In the genomic region with DNA sequence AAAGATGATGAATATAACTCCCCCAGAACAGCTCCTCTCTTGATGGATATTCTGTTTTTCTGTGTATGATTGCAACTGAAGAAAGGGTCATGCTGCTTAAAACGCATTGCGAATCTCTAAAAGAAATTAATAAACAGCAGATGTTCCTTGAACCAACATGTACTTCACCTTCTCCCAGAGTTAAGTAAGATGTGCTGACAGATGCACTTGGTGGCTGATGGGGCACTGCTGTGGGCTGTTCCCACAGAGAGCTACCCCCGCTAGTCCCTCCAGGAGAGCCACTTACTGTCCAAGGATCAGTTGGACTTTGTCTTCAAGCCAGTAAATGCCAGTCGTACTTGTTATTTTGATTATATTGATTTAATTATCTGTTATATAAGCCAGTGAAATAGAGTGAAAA, we compare ENCODE assay signal across 28 cellular contexts. TPM values are rescaled to one million over a fixed set of nuclear protein-coding genes. Genes with fewer than 3 reads are reported as not detected.
"Had no signal": no experiment of that assay in that cellular context is flagged by ENCODE, and none has a peak within 500 bp of the region (broad histone marks: within the 10 kb centered on the region; RNA-seq: fewer than 3 reads in every experiment).

No MANE protein-coding gene starts in this region.

- H3K9me3 ChIP-seq: lower lobe of right lung, neutrophil, psoas muscle, stomach, testis, thyroid gland, transverse colon, upper lobe of left lung, vagina had no signal

- H3K36me3 ChIP-seq: lower lobe of right lung, neural progenitor cell, neutrophil, stomach, thyroid gland, transverse colon, upper lobe of left lung, vagina had no signal

- DNase-seq: islet precursor cell; lower lobe of right lung; mammary epithelial cell; mesenchymal stem cell; naive thymus-derived CD8-positive, alpha-beta T cell; occipital lobe; psoas muscle; stimulated activated CD4-positive, alpha-beta T cell treated with anti-CD3 and anti-CD28 coated beads, Interleukin-12 subunit alpha, Interleukin-12 subunit beta, amount 100 ng/mL, for 4 hours; stimulated activated CD4-positive, alpha-beta T cell treated with anti-CD3 and anti-CD28 coated beads, Interleukin-15, amount 100 ng/mL, for 24 hours; stimulated activated CD4-positive, alpha-beta T cell treated with anti-CD3 and anti-CD28 coated beads, Interleukin-2, amount 100 ng/mL, for 24 hours; stimulated activated CD4-positive, alpha-beta T cell treated with anti-CD3 and anti-CD28 coated beads, Interleukin-4, amount 100 ng/mL, for 1 hour; stimulated activated naive B cell treated with anti-CD40 and anti-IgM and Interleukin-4, amounts not matched to agents 10 μg/mL and 1 μg/mL and 100 μg/mL, for 72 hours; stimulated activated naive CD8-positive, alpha-beta T cell treated with anti-CD3 and anti-CD28 coated beads, Interleukin-15, Interleukin-2, amounts not matched to agents 100 U/mL and 50 U/mL, for 24 hours; stomach; testis; thyroid gland; transverse colon; upper lobe of left lung had no signal

- ATAC-seq: lower lobe of right lung; naive thymus-derived CD8-positive, alpha-beta T cell; psoas muscle; sciatic nerve; stimulated activated naive B cell treated with anti-CD40 and anti-IgM and Interleukin-4, amounts not matched to agents 10 μg/mL and 1 μg/mL and 100 μg/mL, for 72 hours; stimulated activated naive CD8-positive, alpha-beta T cell treated with anti-CD3 and anti-CD28 coated beads, Interleukin-15, Interleukin-2, amounts not matched to agents 100 U/mL and 50 U/mL, for 24 hours had no signal

- H3K4me1 ChIP-seq: lower lobe of right lung, neural progenitor cell, parathyroid adenoma, stomach, testis, transverse colon, vagina had no signal

- H3K4me3 ChIP-seq: hepatocyte, lower lobe of right lung, neural progenitor cell, psoas muscle, skin epidermis, stomach, testis, thyroid gland, transverse colon, upper lobe of left lung, vagina had no signal

- H3K27ac ChIP-seq: hepatocyte, lower lobe of right lung, neural progenitor cell, neutrophil, parathyroid adenoma, psoas muscle, skin epidermis, stomach, testis, thyroid gland, transverse colon, upper lobe of left lung, vagina had no signal

- H3K27me3 ChIP-seq: hepatocyte, neural progenitor cell, neutrophil, stomach, testis, thyroid gland, transverse colon, upper lobe of left lung, vagina had no signal

RNA-seq across cellular contexts. Expression of gene C4orf54, which starts 26.3 kb away (rescaled TPM):
- total RNA-seq: kidney epithelial cell; lower lobe of right lung; naive thymus-derived CD8-positive, alpha-beta T cell; osteocyte; sciatic nerve; transverse colon; vagina had no signal
- polyA plus RNA-seq: hepatocyte; liver; naive thymus-derived CD8-positive, alpha-beta T cell had no signal
